ENCODE assay signal across 10 cellular contexts in genomic region chr20:25226433-25227316, GRCh38. TPM values are rescaled to one million over a fixed set of nuclear protein-coding genes. Genes with fewer than 3 reads are reported as not detected.
DNase-seq lines count a peak whose midpoint lies in the region; ATAC-seq and TF ChIP-seq lines count a peak whose summit lies in the region.
"Had no signal": no experiment of that assay in that cellular context is flagged by ENCODE, and none has a peak within 500 bp of the region (broad histone marks: within the 10 kb centered on the region; RNA-seq: fewer than 3 reads in every experiment).

No MANE protein-coding gene starts in this region.

- H3K4me1 ChIP-seq in mucosa of descending colon (ENCODE audit: low read depth): peaks cover 23% of the 10 kb centered on the region
- H3K4me1 ChIP-seq in aorta (ENCODE audit: control insufficient read depth in 1 of 2, insufficient read depth in 2 of 2, low read length in 2 of 2): no peaks in the 10 kb centered on the region

- peaks cover 7% of the 10 kb centered on the region for H3K4me1 Mint-ChIP-seq in activated T-cell treated with anti-CD3 and anti-CD28 coated beads, Interleukin-2, amount 50 U/mL, for 4 hours (ENCODE audit: low read depth)

- H3K9me3 ChIP-seq in mucosa of descending colon: no peaks in the 10 kb centered on the region
- no peaks in the 10 kb centered on the region for H3K9me3 ChIP-seq in aorta (ENCODE audit: control insufficient read depth, low read length)

- no peaks in the 10 kb centered on the region for H3K9me3 Mint-ChIP-seq in activated T-cell treated with anti-CD3 and anti-CD28 coated beads, Interleukin-2, amount 50 U/mL, for 4 hours

- H3K27me3 Mint-ChIP-seq in activated T-cell treated with anti-CD3 and anti-CD28 coated beads, Interleukin-2, amount 50 U/mL, for 4 hours (ENCODE audit: low read depth): no peaks in the 10 kb centered on the region

- no peak for ATAC-seq in mucosa of descending colon
- peak; percentile 48 for ATAC-seq in aorta (ENCODE audit: low FRiP score)
- ATAC-seq in activated T-cell treated with anti-CD3 and anti-CD28 coated beads, Interleukin-2, amount 50 U/mL, for 4 hours: no peak

- H3K36me3 ChIP-seq in mucosa of descending colon (ENCODE audit: low read depth): no peaks in the 10 kb centered on the region
- H3K36me3 ChIP-seq in aorta (ENCODE audit: control insufficient read depth in 1 of 2, insufficient read depth in 2 of 2, low read length in 1 of 2): no peaks in the 10 kb centered on the region

- H3K4me3 ChIP-seq in coronary artery (peak overlapping the region; percentile 30), mucosa of descending colon (no peak overlapping the region), aorta (ENCODE audit: low read length in 2 of 2) (no peak overlapping the region)

- DNase-seq in NCI-H82 (lab: John Stamatoyannopoulos, UW) (peak; percentile 15), NCI-H82 treated with DMSO at 0.1 percent for 48 hours (lab: John Stamatoyannopoulos, UW; ENCODE audit: unreplicated experiment) (no peak), coronary artery (ENCODE audit: low spot score) (peak; percentile 82), mucosa of descending colon (peak in 2 of 3 donors; percentile 38 to 45), aorta (peak in 1 of 2 donors; percentile 79), HuH-7 (ENCODE audit: low spot score) (no peak), NCI-H2171 treated with DMSO at 0.1 percent for 48 hours (lab: John Stamatoyannopoulos, UW) (no peak)
- no peak for DNase-seq in activated T-cell treated with anti-CD3 and anti-CD28 coated beads, Interleukin-2, amount 50 U/mL, for 4 hours
- DNase-seq: 8988T had no signal

- WGBS in aorta, 2 donors: 35 to 37% methylated on average over 28 of the region's 28 CpGs

- no peaks in the 10 kb centered on the region for H3K27me3 ChIP-seq in aorta (ENCODE audit: control insufficient read depth in 1 of 2, insufficient read depth in 2 of 2, low read length in 1 of 2)

- TF ChIP-seq CTCF in coronary artery (IDR thresholded peaks at IDR 0.05): no peak
- TF ChIP-seq CTCF in mucosa of descending colon (IDR thresholded peaks at IDR 0.05): no peak

- H3K36me3 Mint-ChIP-seq in activated T-cell treated with anti-CD3 and anti-CD28 coated beads, Interleukin-2, amount 50 U/mL, for 4 hours (ENCODE audit: insufficient read depth): no peaks in the 10 kb centered on the region

- H3K4me3 Mint-ChIP-seq in activated T-cell treated with anti-CD3 and anti-CD28 coated beads, Interleukin-2, amount 50 U/mL, for 4 hours: no peak overlapping the region

- intact Hi-C loops in mucosa of descending colon (cut with DNase I, micrococcal nuclease) (no loop called here), aorta (cut with DNase I) (loop anchor here in 1 of 2 donors (2.0 kb wide), 1 partner anchor 70 kb away; no protein-coding TSS in a partner anchor)

- H3K27ac ChIP-seq in coronary artery (peak overlapping the region; percentile 86 to 97), aorta (ENCODE audit: low read depth in 1 of 2, low read length in 2 of 2) (peak overlapping the region; percentile 86 to 87)
- H3K27ac ChIP-seq: HL-60 had no signal

RNA-seq across cellular contexts. Expression of gene PYGB, which starts 21.2 kb away (rescaled TPM):
- 100 to 1,000 TPM; 247 to 252 (median 247) TPM for total RNA-seq in mucosa of descending colon
- 10 to 100 TPM; 92.8 to 95.2 TPM for total RNA-seq in aorta
- polyA plus RNA-seq in aorta: 100 to 1,000 TPM in 1 of 2 donors, 10 to 100 TPM in 1; 37.9 to 143 TPM
- total RNA-seq in activated T-cell treated with anti-CD3 and anti-CD28 coated beads, Interleukin-2, amount 50 U/mL, for 4 hours: 10 to 100 TPM; 32.5 to 37.6 (median 34.6) TPM

RNA-seq across cellular contexts. Expression of gene ENTPD6, which starts 31.2 kb away (rescaled TPM):
- total RNA-seq in mucosa of descending colon: 100 to 1,000 TPM; 114 to 191 (median 140) TPM
- 10 to 100 TPM; 68.8 to 69.8 TPM for total RNA-seq in aorta
- polyA plus RNA-seq in aorta: 100 to 1,000 TPM in 1 of 2 donors, 10 to 100 TPM in 1; 25.5 to 111 TPM
- total RNA-seq in activated T-cell treated with anti-CD3 and anti-CD28 coated beads, Interleukin-2, amount 50 U/mL, for 4 hours: 10 to 100 TPM; 43.4 to 51.2 (median 47.1) TPM

Comparison
In these comparisons a context has a peak if more than half of its experiments do, and no peak if none do; other contexts are left out.
1. DNase-seq: peak in NCI-H82 (single experiment), coronary artery (single experiment) and mucosa of descending colon (2 of 3); none in NCI-H82 treated with DMSO at 0.1 percent for 48 hours (single experiment), HuH-7 (single experiment), activated T-cell treated with anti-CD3 and anti-CD28 coated beads, Interleukin-2, amount 50 U/mL, for 4 hours (single experiment) and NCI-H2171 treated with DMSO at 0.1 percent for 48 hours (single experiment).